ENCODE assay signal across 19 cellular contexts in genomic region chr18:37426536-37427080, GRCh38.
"Had no signal": no experiment of that assay in that cellular context is flagged by ENCODE, and none has a peak within 500 bp of the region (broad histone marks: within the 10 kb centered on the region; RNA-seq: fewer than 3 reads in every experiment).

No MANE protein-coding gene starts in this region.

- FAIRE-seq: frontal cortex, keratinocyte, pancreas had no signal

- ATAC-seq: left lung; lower lobe of right lung; natural killer cell; pancreas; sciatic nerve; stimulated activated naive B cell treated with anti-CD40 and anti-IgM and Interleukin-4, amounts not matched to agents 10 μg/mL and 1 μg/mL and 100 μg/mL, for 72 hours; stimulated activated naive CD8-positive, alpha-beta T cell treated with anti-CD3 and anti-CD28 coated beads, Interleukin-15, amount 100 ng/mL, for 72 hours had no signal

- H3K4me1 ChIP-seq: left lung, lower lobe of right lung, pancreas, testis, transverse colon had no signal

- H3K27ac ChIP-seq: dorsolateral prefrontal cortex, left lung, lower lobe of right lung, pancreas, testis, transverse colon had no signal

- H3K9me3 ChIP-seq: left lung, lower lobe of right lung, pancreas, testis, transverse colon had no signal

- H3K36me3 ChIP-seq: left lung, lower lobe of right lung, pancreas, transverse colon had no signal

- H3K4me3 ChIP-seq: dorsolateral prefrontal cortex, left lung, lower lobe of right lung, pancreas, testis, transverse colon had no signal

- DNase-seq: cortex of kidney; dorsolateral prefrontal cortex; effector CD8-positive, alpha-beta T cell; glutamatergic neuron; immature natural killer cell; left lung; lower lobe of right lung; natural killer cell; nucleus accumbens; pancreas; stimulated activated CD4-positive, alpha-beta T cell treated with anti-CD3 and anti-CD28 coated beads, Interleukin-2, amount 100 ng/mL, for 24 hours; stimulated activated CD4-positive, alpha-beta T cell treated with anti-CD3 and anti-CD28 coated beads, Interleukin-4, amount 100 ng/mL, for 4 hours; stimulated activated naive B cell treated with anti-CD40 and anti-IgM and Interleukin-4, amounts not matched to agents 10 μg/mL and 1 μg/mL and 100 μg/mL, for 72 hours; stimulated activated naive CD8-positive, alpha-beta T cell treated with anti-CD3 and anti-CD28 coated beads, Interleukin-15, amount 100 ng/mL, for 72 hours; testis; transverse colon had no signal

- H3K27me3 ChIP-seq: dorsolateral prefrontal cortex, left lung, pancreas, testis, transverse colon had no signal
